Comparison of ENCODE assay signal across 10 cellular contexts in the genomic region with DNA sequence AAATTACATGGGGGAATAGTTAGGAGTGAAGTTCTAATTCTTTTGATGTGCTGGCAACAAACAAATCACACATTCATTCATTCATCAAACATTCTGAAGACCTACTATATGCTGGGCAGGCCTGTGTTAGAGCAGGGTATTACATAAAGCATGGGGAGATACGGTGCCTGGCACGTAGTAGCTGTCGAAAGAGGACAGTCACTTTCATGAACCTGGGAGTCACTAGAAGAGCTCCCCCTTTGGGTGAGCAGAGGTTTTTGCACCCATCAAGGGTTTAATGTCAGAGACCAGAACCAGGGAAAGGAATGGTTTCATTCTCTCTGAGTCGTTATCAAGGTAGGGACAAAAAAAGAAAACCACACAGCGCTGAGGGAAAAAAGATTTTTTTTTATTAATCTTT. TPM values are rescaled to one million over a fixed set of nuclear protein-coding genes. Genes with fewer than 3 reads are reported as not detected.
DNase-seq lines count a peak whose midpoint lies in the region; ATAC-seq and TF ChIP-seq lines count a peak whose summit lies in the region.
"Had no signal": no experiment of that assay in that cellular context is flagged by ENCODE, and none has a peak within 500 bp of the region (broad histone marks: within the 10 kb centered on the region; RNA-seq: fewer than 3 reads in every experiment).

No MANE protein-coding gene starts in this region.

- H3K4me1 ChIP-seq in left lung = peaks cover 11 to 31% of the 10 kb centered on the region in 2 donors
- H3K4me1 ChIP-seq in prostate gland (replicated peaks) = peaks cover 4% of the 10 kb centered on the region
- peaks cover 0 to 39% (median 10%) of the 10 kb centered on the region in 4 donors for H3K4me1 ChIP-seq in Peyer's patch

- no peak for TF ChIP-seq CTCF in left lung (IDR thresholded peaks at IDR 0.05)
- TF ChIP-seq CTCF in prostate gland (IDR thresholded peaks at IDR 0.05) = no peak
- TF ChIP-seq CTCF in Peyer's patch (IDR thresholded peaks at IDR 0.05) = peak in 1 of 6 experiments; percentile 10

- H3K9me3 ChIP-seq in left lung (no peaks in the 10 kb centered on the region), prostate gland (no peaks in the 10 kb centered on the region), Peyer's patch (no peaks in the 10 kb centered on the region)

- no peak overlapping the region for H3K27ac ChIP-seq in left lung
- no peak overlapping the region for H3K27ac ChIP-seq in prostate gland
- H3K27ac ChIP-seq in Peyer's patch = no peak overlapping the region
- H3K27ac ChIP-seq: epithelial cell of prostate had no signal

- WGBS in prostate gland = 28% methylated on average over 5 of the region's 5 CpGs

- intact Hi-C loops in left lung (cut with DNase I) (no loop called here), prostate gland (cut with DNase I) (loop anchor here (5.0 to 10.0 kb wide), 2 partner anchors 233 to 451 kb away; no protein-coding TSS in a partner anchor)

- DNase-seq in DMS114 treated with DMSO at 0.1 percent for 48 hours (lab: John Stamatoyannopoulos, UW; ENCODE audit: unreplicated experiment) = peak; percentile 17
- peak; percentile 37 for DNase-seq in HT-29 (ENCODE audit: low spot score)
- peak; percentile 14 for DNase-seq in SKM-1 treated with dmso at 0.1 percent for 144 hours (lab: John Stamatoyannopoulos, UW; ENCODE audit: unreplicated experiment)
- DNase-seq in left lung = no peak
- DNase-seq in prostate gland (ENCODE audit: low spot score) = no peak
- no peak for DNase-seq in Peyer's patch
- DNase-seq in hippocampal formation (lab: John Stamatoyannopoulos, UW) = no peak

- H3K36me3 ChIP-seq in left lung = no peaks in the 10 kb centered on the region
- no peaks in the 10 kb centered on the region for H3K36me3 ChIP-seq in prostate gland
- H3K36me3 ChIP-seq in Peyer's patch = no peaks in the 10 kb centered on the region

- H3K27me3 ChIP-seq in left lung (peaks cover 56 to 100% of the 10 kb centered on the region in 2 donors), prostate gland (replicated peaks; ENCODE audit: insufficient read depth) (peaks cover 44% of the 10 kb centered on the region), Peyer's patch (peaks cover 0 to 43% of the 10 kb centered on the region in 2 donors)

- no peak for TF ChIP-seq POLR2A in prostate gland (IDR thresholded peaks at IDR 0.05)
- no peak for TF ChIP-seq POLR2A in Peyer's patch (IDR thresholded peaks at IDR 0.05)

- ATAC-seq in left lung (peak; percentile 37), HG02642 (IDR thresholded peaks at IDR 0.05; ENCODE audit: poor library complexity, unreplicated experiment) (no peak)

- H3K4me3 ChIP-seq in left lung (no peak overlapping the region), prostate gland (no peak overlapping the region), Peyer's patch (no peak overlapping the region)

RNA-seq across cellular contexts. Expression of a gene that starts 10.0 kb away (rescaled TPM):
- not detected in 2 replicates for total RNA-seq in HT-29 (2014; rRNA removed; shearing (Covaris generic))
- total RNA-seq in left lung (not detected), prostate gland (not detected), Peyer's patch (not detected)
- total RNA-seq: T-helper 1 cell treated with Interleukin-12 subunit alpha and Interleukin-12 subunit beta and Interleukin-4 antibody, amounts not matched to agents 30 ng/mL and 1 ng/mL, for 36 hours had no signal

RNA-seq across cellular contexts. Expression of a gene that starts 39.5 kb away (rescaled TPM):
- total RNA-seq in HT-29 (2014; rRNA removed; shearing (Covaris generic)) = 6.6 and 9.1 TPM in 2 replicates
- total RNA-seq in left lung (10 to 100 TPM; 12.9 to 13.8 TPM), prostate gland (1 to 10 TPM; 6.2 to 8.5 TPM), Peyer's patch (10 to 100 TPM in 3 of 4 donors, 1 to 10 TPM in 1; 7.5 to 21.5 (median 11.4) TPM)

RNA-seq across cellular contexts. Expression of a gene that starts 58.0 kb away (rescaled TPM):
- total RNA-seq in HT-29 (2014; rRNA removed; shearing (Covaris generic)) = not detected in 2 replicates
- total RNA-seq in left lung (1 to 10 TPM; 1.5 to 3.2 TPM), prostate gland (under 1 TPM; 0.50 to 0.80 TPM), Peyer's patch (not detected)
- total RNA-seq: T-helper 1 cell treated with Interleukin-12 subunit alpha and Interleukin-12 subunit beta and Interleukin-4 antibody, amounts not matched to agents 30 ng/mL and 1 ng/mL, for 36 hours had no signal

Comparison
In these comparisons a context has a peak if more than half of its experiments do, and no peak if none do; other contexts are left out.
1. DNase-seq: peak in DMS114 treated with DMSO at 0.1 percent for 48 hours (single experiment), HT-29 (single experiment) and SKM-1 treated with dmso at 0.1 percent for 144 hours (single experiment); none in left lung (0 of 2), prostate gland (single experiment), Peyer's patch (0 of 3) and hippocampal formation (0 of 2).